ENCODE assay signal across 15 cellular contexts in the genomic region with DNA sequence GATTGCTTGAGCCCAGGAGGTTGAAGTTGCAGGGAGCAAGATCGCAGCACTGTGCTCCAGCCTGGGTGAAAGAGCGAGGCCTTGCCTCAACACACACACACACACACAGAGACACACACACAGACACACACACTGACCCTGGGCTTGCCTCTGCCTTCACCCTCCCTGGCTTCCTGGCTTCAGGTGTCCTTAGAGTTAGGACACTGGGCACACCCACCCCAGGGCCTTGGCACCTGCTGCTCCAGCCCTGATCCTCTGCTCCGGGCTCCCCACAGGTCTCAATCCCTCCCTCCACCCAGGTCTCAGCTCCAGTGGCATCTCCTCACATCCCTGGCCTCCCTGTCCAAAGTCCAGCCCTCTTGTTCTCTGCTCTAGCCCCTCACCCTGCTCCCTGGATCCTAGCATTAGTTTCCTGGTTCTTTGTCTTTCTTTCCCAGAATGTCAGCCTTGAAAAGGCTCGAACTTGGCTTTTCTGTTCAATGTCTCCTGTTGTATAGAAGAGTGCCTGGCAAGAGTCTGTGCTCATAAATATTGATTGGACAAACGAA.
DNase-seq lines count a peak whose midpoint lies in the region; ATAC-seq, FAIRE-seq and TF ChIP-seq lines count a peak whose summit lies in the region.
"Had no signal": no experiment of that assay in that cellular context is flagged by ENCODE, and none has a peak within 500 bp of the region (broad histone marks: within the 10 kb centered on the region; RNA-seq: fewer than 3 reads in every experiment).

No MANE protein-coding gene starts in this region.

- no peak for DNase-seq in activated naive CD4-positive, alpha-beta T cell treated with Interleukin-2 at 50 U/mL for 16 hours
- DNase-seq in H1 (ENCODE audit: low read depth in 1 of 2, low spot score in 2 of 2) (no peak), mesenchymal stem cell (no peak), NCI-H69 (lab: John Stamatoyannopoulos, UW) (no peak)
- DNase-seq in stimulated activated effector memory CD8-positive, alpha-beta T cell treated with anti-CD3 and anti-CD28 coated beads, Interleukin-12 subunit alpha, Interleukin-12 subunit beta, amount 100 ng/mL, for 72 hours (ENCODE audit: low spot score in 2 of 2), result no peak
- DNase-seq: 8988T; effector CD4-positive, alpha-beta T cell; HFFc6; mammary epithelial cell had no signal

- H3K4me1 Mint-ChIP-seq in activated naive CD4-positive, alpha-beta T cell treated with anti-CD3 and anti-CD28 coated beads, Interleukin-2, amount 50 U/mL, for 24 hours, result peaks cover 12% of the 10 kb centered on the region
- peaks cover 22% of the 10 kb centered on the region for H3K4me1 Mint-ChIP-seq in stimulated activated effector memory CD8-positive, alpha-beta T cell treated with anti-CD3 and anti-CD28 coated beads, Interleukin-12 subunit alpha, Interleukin-12 subunit beta, amount 100 ng/mL, for 72 hours

- H3K23ac ChIP-seq in H1 (ENCODE audit: insufficient read length), result no peak overlapping the region
- H3K23ac ChIP-seq in mesenchymal stem cell (ENCODE audit: low read length in 2 of 2), result no peak overlapping the region

- H2BK20ac ChIP-seq in H1 (ENCODE audit: low read length), result no peak overlapping the region

- peaks cover 7% of the 10 kb centered on the region; the same call in 1 of the 2 replicates for H3K23me2 ChIP-seq in H1 (ENCODE audit: low read depth, low read length)

- H3K4me1 ChIP-seq in H1 (replicated peaks in 1 of 4; ENCODE audit: control insufficient read depth in 3 of 4, insufficient read depth in 4 of 4, low read length in 3 of 4), result peaks cover 3 to 31% (median 18%) of the 10 kb centered on the region in 4 experiments
- H3K4me1 ChIP-seq in mesenchymal stem cell (ENCODE audit: control insufficient read depth, insufficient read depth, low read depth, low read length), result peaks cover 37% of the 10 kb centered on the region

- H3K4me3 ChIP-seq in H1 (ENCODE audit: extremely low read depth in 1 of 4, insufficient read depth in 2 of 4, low read depth in 3 of 4, low read length in 4 of 4) (no peak overlapping the region), mesenchymal stem cell (ENCODE audit: insufficient read depth in 1 of 2, low read depth in 1 of 2, low read length in 2 of 2) (no peak overlapping the region)
- H3K4me3 ChIP-seq: GM12878 had no signal

- H3K9me3 ChIP-seq in H1 (ENCODE audit: insufficient read depth in 2 of 2, low read depth in 1 of 2, low read length in 1 of 2) (peaks cover 0 to 5% of the 10 kb centered on the region in 2 experiments; a peak in 2 of 4 replicates), mesenchymal stem cell (ENCODE audit: control insufficient read depth, low read length) (no peaks in the 10 kb centered on the region)

- no peak overlapping the region for H2AFZ ChIP-seq in H1 (ENCODE audit: low read length)
- H2AFZ ChIP-seq in mesenchymal stem cell (ENCODE audit: low read depth, low read length), result no peak overlapping the region

- no peak for TF ChIP-seq POLR2A in H1 (IDR thresholded peaks at IDR 0.05; ENCODE audit: control extremely low read depth in 1 of 2, low read depth in 2 of 2, low read length in 2 of 2)

- H4K8ac ChIP-seq in H1 (ENCODE audit: extremely low read depth, insufficient read depth, low read length) (no peak overlapping the region; the same call in 1 of the 2 replicates), mesenchymal stem cell (ENCODE audit: low read length) (peak overlapping the region; percentile 43)

- H2BK12ac ChIP-seq in H1 (ENCODE audit: low read depth, low read length), result peak overlapping the region; percentile 33; the same call in 1 of the 2 replicates
- H2BK12ac ChIP-seq in mesenchymal stem cell (ENCODE audit: low read length in 2 of 2), result peak overlapping the region; percentile 69 to 80

- H3K27ac ChIP-seq in H1 (ENCODE audit: low read depth, low read length), result no peak overlapping the region
- H3K27ac ChIP-seq in mesenchymal stem cell (ENCODE audit: low read length, poor library complexity, severe bottlenecking), result no peak overlapping the region

- H2BK120ac ChIP-seq in H1 (replicated peaks; ENCODE audit: low read depth, low read length) (no peak overlapping the region), mesenchymal stem cell (ENCODE audit: low read depth, low read length) (no peak overlapping the region)

- peaks cover 2% of the 10 kb centered on the region for H3K36me3 Mint-ChIP-seq in activated naive CD4-positive, alpha-beta T cell treated with anti-CD3 and anti-CD28 coated beads, Interleukin-2, amount 50 U/mL, for 24 hours
- H3K36me3 Mint-ChIP-seq in stimulated activated effector memory CD8-positive, alpha-beta T cell treated with anti-CD3 and anti-CD28 coated beads, Interleukin-12 subunit alpha, Interleukin-12 subunit beta, amount 100 ng/mL, for 72 hours, result peaks cover 18% of the 10 kb centered on the region

- H3K4ac ChIP-seq in H1 (replicated peaks; ENCODE audit: insufficient read length, low read depth, low read length) (no peak overlapping the region), mesenchymal stem cell (ENCODE audit: low read depth in 1 of 2, low read length in 2 of 2) (peak overlapping the region; percentile 3 to 25)

- H3K4me2 ChIP-seq in H1 (ENCODE audit: insufficient read depth in 1 of 2, low read depth in 2 of 2, low read length in 2 of 2) (no peak overlapping the region), mesenchymal stem cell (ENCODE audit: low read length, poor library complexity, severe bottlenecking) (no peak overlapping the region)

- no peak for TF ChIP-seq EP300 in H1 (IDR thresholded peaks at IDR 0.05; ENCODE audit: borderline replicate concordance in 1 of 2, low read depth in 2 of 2, low read length in 2 of 2)

- H3K9ac ChIP-seq in H1 (replicated peaks in 1 of 4; ENCODE audit: extremely low read depth in 1 of 4, low read depth in 3 of 4, low read length in 3 of 4) (no peak overlapping the region), mesenchymal stem cell (ENCODE audit: low read length) (no peak overlapping the region)

- no peaks in the 10 kb centered on the region for H3K27me3 Mint-ChIP-seq in activated naive CD4-positive, alpha-beta T cell treated with anti-CD3 and anti-CD28 coated beads, Interleukin-2, amount 50 U/mL, for 24 hours

- H2BK5ac ChIP-seq in H1 (ENCODE audit: low read depth, low read length) (no peak overlapping the region), mesenchymal stem cell (ENCODE audit: low read depth, low read length, poor library complexity, severe bottlenecking) (no peak overlapping the region)

- H2BK15ac ChIP-seq in H1 (ENCODE audit: low read length), result no peak overlapping the region
- H2BK15ac ChIP-seq in mesenchymal stem cell (ENCODE audit: low read depth, poor library complexity, severe bottlenecking), result peak overlapping the region; percentile 2

- CTCF ChIA-PET in H1 (lab: Charles Lee; ENCODE audit: partially characterized antibody), result interaction anchor here (1.0 kb wide), 1 partner anchor 225 kb away, joined by 3 read pairs; no protein-coding TSS in a partner anchor

- H3K14ac ChIP-seq in H1 (ENCODE audit: insufficient read length), result no peak overlapping the region
- H3K14ac ChIP-seq in mesenchymal stem cell (ENCODE audit: low read length in 2 of 2), result peak overlapping the region in 1 of 2 experiments; percentile 18

- H3K36me3 ChIP-seq in H1 (ENCODE audit: control insufficient read depth in 2 of 4, insufficient read depth in 4 of 4, low read length in 3 of 4) (no peaks in the 10 kb centered on the region), mesenchymal stem cell (ENCODE audit: control insufficient read depth in 1 of 2, insufficient read depth in 2 of 2, low read depth in 1 of 2, low read length in 2 of 2) (no peaks in the 10 kb centered on the region)

- H2AK5ac ChIP-seq in H1 (ENCODE audit: low read depth, low read length) (0 out of 2 replicates have a peak overlapping the region, but pooled peaks have one; percentile 84), mesenchymal stem cell (ENCODE audit: low read length, severe bottlenecking) (peak overlapping the region; percentile 59)

- peaks cover 0 to 4% of the 10 kb centered on the region in 2 experiments for H4K20me1 ChIP-seq in H1 (replicated peaks in 1 of 2; ENCODE audit: control insufficient read depth in 1 of 2, insufficient read depth in 2 of 2, low read length in 2 of 2)

- H3K9me3 Mint-ChIP-seq in activated naive CD4-positive, alpha-beta T cell treated with anti-CD3 and anti-CD28 coated beads, Interleukin-2, amount 50 U/mL, for 24 hours, result peaks cover 7% of the 10 kb centered on the region
- peaks cover 11% of the 10 kb centered on the region for H3K9me3 Mint-ChIP-seq in stimulated activated effector memory CD8-positive, alpha-beta T cell treated with anti-CD3 and anti-CD28 coated beads, Interleukin-12 subunit alpha, Interleukin-12 subunit beta, amount 100 ng/mL, for 72 hours

- no peak for TF ChIP-seq CTCF in H1 (IDR thresholded peaks at IDR 0.05; ENCODE audit: control extremely low read depth in 1 of 3, insufficient read depth in 1 of 3, low read depth in 1 of 3, low read length in 3 of 3)

- FAIRE-seq in H1 (lab: Jason Lieb, UNC), result no peak
- FAIRE-seq: GM12878 had no signal

- TF ChIP-seq RAD21 in H1 (IDR thresholded peaks at IDR 0.05 in 1 of 2, conservative IDR thresholded peaks at IDR 0.05 in 1 of 2; ENCODE audit: low read depth in 2 of 2, low read length in 2 of 2), result no peak

- H4K91ac ChIP-seq in H1 (replicated peaks; ENCODE audit: insufficient read length, low read length) (peak overlapping the region; percentile 73), mesenchymal stem cell (ENCODE audit: low read length) (peak overlapping the region; percentile 58)

- H3K79me1 ChIP-seq in H1 (ENCODE audit: low read depth, low read length) (no peaks in the 10 kb centered on the region), mesenchymal stem cell (replicated peaks; ENCODE audit: low read length, poor library complexity, severe bottlenecking) (no peaks in the 10 kb centered on the region)

- ATAC-seq in stimulated activated effector memory CD8-positive, alpha-beta T cell treated with anti-CD3 and anti-CD28 coated beads, Interleukin-12 subunit alpha, Interleukin-12 subunit beta, amount 100 ng/mL, for 72 hours, result no peak
- no peak for ATAC-seq in GM18909 (IDR thresholded peaks at IDR 0.05; ENCODE audit: poor library complexity, unreplicated experiment)
- ATAC-seq in HG02973 (IDR thresholded peaks at IDR 0.05; ENCODE audit: unreplicated experiment), result no peak
- ATAC-seq: GM12878 had no signal

- no peak overlapping the region for H3K4me3 Mint-ChIP-seq in activated naive CD4-positive, alpha-beta T cell treated with anti-CD3 and anti-CD28 coated beads, Interleukin-2, amount 50 U/mL, for 24 hours
- H3K4me3 Mint-ChIP-seq in stimulated activated effector memory CD8-positive, alpha-beta T cell treated with anti-CD3 and anti-CD28 coated beads, Interleukin-12 subunit alpha, Interleukin-12 subunit beta, amount 100 ng/mL, for 72 hours, result no peak overlapping the region
- H3K4me3 Mint-ChIP-seq: CD8-positive, alpha-beta memory T cell; HFFc6 had no signal

- 86% methylated on average over 5 of the region's 5 CpGs; no CpG with 5 or more reads in 1 of the 2 experiments for WGBS in H1 (ENCODE audit: extremely low coverage in 1 of 2, insufficient coverage in 1 of 2, insufficient read length in 1 of 2, insufficient replicate concordance in 2 of 2, low coverage in 1 of 2, low lambda C conversion rate in 2 of 2, missing lambda C conversion rate in 1 of 2), 2 experiments
- 80% methylated on average over 4 of the region's 5 CpGs for WGBS in mesenchymal stem cell

- H3K18ac ChIP-seq in H1 (ENCODE audit: extremely low read depth, low read length) (no peak overlapping the region), mesenchymal stem cell (ENCODE audit: low read depth in 1 of 2, low read length in 2 of 2) (no peak overlapping the region)

- H3K27me3 ChIP-seq in H1 (replicated peaks in 1 of 4; ENCODE audit: control insufficient read depth in 3 of 4, extremely low read depth in 1 of 4, insufficient read depth in 3 of 4, low read length in 3 of 4) (no peaks in the 10 kb centered on the region; a peak in 3 of 7 replicates), mesenchymal stem cell (ENCODE audit: control insufficient read depth in 1 of 2, insufficient read depth in 1 of 2, low read length in 2 of 2) (no peaks in the 10 kb centered on the region)

- H3K79me2 ChIP-seq in H1 (ENCODE audit: control insufficient read depth in 1 of 2, insufficient read depth in 2 of 2, low read length in 2 of 2), result no peaks in the 10 kb centered on the region

- no peak overlapping the region for H3K56ac ChIP-seq in H1 (replicated peaks; ENCODE audit: insufficient read length, low read depth, low read length)

- H3K27ac Mint-ChIP-seq in activated naive CD4-positive, alpha-beta T cell treated with anti-CD3 and anti-CD28 coated beads, Interleukin-2, amount 50 U/mL, for 24 hours, result peak overlapping the region; percentile 27
- H3K27ac Mint-ChIP-seq in stimulated activated effector memory CD8-positive, alpha-beta T cell treated with anti-CD3 and anti-CD28 coated beads, Interleukin-12 subunit alpha, Interleukin-12 subunit beta, amount 100 ng/mL, for 72 hours, result peak overlapping the region; percentile 87
- H3K27ac Mint-ChIP-seq: activated T-helper 2 cell treated with anti-CD3 and anti-CD28 coated beads, Interferon-gamma antibody, Interleukin-2, Interleukin-4, amounts not matched to agents 10 μg/mL and 5 μg/mL and 100 μg/mL, durations not matched to agents 14 hours and 24 hours and 36 hours; HFFc6 had no signal

- no peak overlapping the region for H4K5ac ChIP-seq in H1 (ENCODE audit: insufficient read length, low read depth, low read length)

- POLR2A ChIA-PET in H1 (lab: Charles Lee; ENCODE audit: partially characterized antibody), result interaction anchor here (1.2 kb wide), 1 partner anchor 153 kb away, joined by 3 read pairs; no protein-coding TSS in a partner anchor
